In the genomic region with DNA sequence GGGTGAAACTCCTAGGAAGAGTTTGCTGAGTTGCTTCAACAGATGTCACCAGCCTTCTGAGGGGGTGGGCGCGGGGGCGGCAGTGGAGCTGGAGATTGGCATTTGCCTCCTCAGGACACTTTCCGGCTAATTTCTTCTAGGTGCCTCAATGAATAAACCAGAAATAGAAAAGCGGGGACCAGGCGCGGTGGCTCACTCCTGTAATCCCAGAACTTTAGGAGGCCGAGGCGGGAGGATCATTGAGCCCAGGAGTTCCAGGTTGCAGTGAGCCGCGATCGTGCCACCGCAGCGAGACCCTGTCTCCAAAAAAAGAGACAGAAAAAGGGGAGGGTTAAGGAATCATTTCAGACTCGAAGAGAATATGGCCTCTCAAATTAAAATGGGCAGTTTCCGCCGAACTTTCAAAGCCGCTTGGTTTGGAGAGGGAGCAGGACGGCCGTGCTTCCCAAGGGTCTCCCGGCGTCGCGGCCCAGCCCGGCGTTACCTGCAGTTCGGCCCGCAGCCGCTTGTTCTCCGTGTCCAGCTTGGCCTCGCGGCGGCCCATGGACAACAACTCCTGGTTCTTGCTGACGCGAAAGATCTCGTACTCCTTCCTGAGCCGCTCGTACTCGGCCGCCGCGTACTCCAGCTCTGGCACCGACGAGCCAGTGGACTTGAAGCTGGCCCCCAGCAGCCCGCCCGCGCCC, we compare ENCODE assay signal across 8 cellular contexts. TPM values are rescaled to one million over a fixed set of nuclear protein-coding genes. Genes with fewer than 3 reads are reported as not detected.
A peak's percentile ranks its signal among the peaks of the same experiment; 100 is the strongest.
DNase-seq lines count a peak whose midpoint lies in the region; ATAC-seq, FAIRE-seq and TF ChIP-seq lines count a peak whose summit lies in the region.

No MANE protein-coding gene starts in this region.

- H3K4me1 ChIP-seq in adipocyte (ENCODE audit: control insufficient read depth, insufficient read depth, low read length) (peaks cover 29% of the 10 kb centered on the region), pancreas (peaks cover 0 to 20% (median 17%) of the 10 kb centered on the region in 3 donors)

- peak overlapping the region; percentile 92 for H3K9ac ChIP-seq in adipocyte (ENCODE audit: low read length)

- ATAC-seq in HG02884 (IDR thresholded peaks at IDR 0.05; ENCODE audit: unreplicated experiment) (peak; percentile 20), pancreas (peak; percentile 17 to 61 (median 44)), HG02759 (IDR thresholded peaks at IDR 0.05; ENCODE audit: unreplicated experiment) (no peak)

- 1 to 3% methylated on average over 46 to 47 of the region's 47 CpGs for WGBS in pancreas, 2 donors

- intact Hi-C loops in cardiac septum (cut with DNase I) (loop anchor here (2.0 to 10.0 kb wide), 3 partner anchors 61 to 1083 kb away; a partner anchor contains a TSS), pancreas (cut with DNase I) (loop anchor here in 1 of 3 donors (10.0 kb wide), 1 partner anchor 663 kb away; no protein-coding TSS in a partner anchor)

- H3K27me3 ChIP-seq in adipocyte (replicated peaks; ENCODE audit: control insufficient read depth, insufficient read depth, low read length) (no peaks in the 10 kb centered on the region), pancreas (no peaks in the 10 kb centered on the region)

- H3K4me3 ChIP-seq in adipocyte (ENCODE audit: low read length) (peak overlapping the region; percentile 93), pancreas (peak overlapping the region; percentile 82 to 96 (median 88))

- peak in 3 of 4 donors; percentile 29 to 32 (median 32) for TF ChIP-seq CTCF in pancreas (IDR thresholded peaks at IDR 0.05)

- H3K27ac ChIP-seq in pancreas: peak overlapping the region; percentile 80 to 96 (median 94)

- H3K36me3 ChIP-seq in adipocyte (ENCODE audit: control insufficient read depth, insufficient read depth, low read length, severe bottlenecking): peaks cover 14% of the 10 kb centered on the region
- peaks cover 0 to 6% (median 0%) of the 10 kb centered on the region in 3 donors for H3K36me3 ChIP-seq in pancreas

- no peak for FAIRE-seq in pancreas (lab: Jason Lieb, UNC)

- peak; percentile 30 to 70 for DNase-seq in SHP77 (lab: John Stamatoyannopoulos, UW)
- DNase-seq in SHP77 treated with DMSO at 0.1 percent for 48 hours (lab: John Stamatoyannopoulos, UW): no peak
- DNase-seq in NCI-H748 (lab: John Stamatoyannopoulos, UW; ENCODE audit: unreplicated experiment): peak; percentile 80
- DNase-seq in adipocyte (ENCODE audit: low read depth): peak; percentile 83
- DNase-seq in cardiac septum (ENCODE audit: low spot score): peak; percentile 86
- peak; percentile 63 to 92 (median 78) for DNase-seq in pancreas

- H3K9me3 ChIP-seq in adipocyte (ENCODE audit: control insufficient read depth, low read length): no peaks in the 10 kb centered on the region
- no peaks in the 10 kb centered on the region for H3K9me3 ChIP-seq in pancreas

RNA-seq across cellular contexts. Expression of a gene that starts 0.6 kb away (rescaled TPM):
- total RNA-seq in cardiac septum (13.6 TPM), pancreas (10 to 100 TPM in 4 of 6 donors, 1 to 10 TPM in 2; 6.1 to 12.5 (median 10.3) TPM)
- 10 to 100 TPM; 13.8 to 23.0 TPM for polyA plus RNA-seq in pancreas
